9 cellular contexts compared by ENCODE assay signal in the genomic region with DNA sequence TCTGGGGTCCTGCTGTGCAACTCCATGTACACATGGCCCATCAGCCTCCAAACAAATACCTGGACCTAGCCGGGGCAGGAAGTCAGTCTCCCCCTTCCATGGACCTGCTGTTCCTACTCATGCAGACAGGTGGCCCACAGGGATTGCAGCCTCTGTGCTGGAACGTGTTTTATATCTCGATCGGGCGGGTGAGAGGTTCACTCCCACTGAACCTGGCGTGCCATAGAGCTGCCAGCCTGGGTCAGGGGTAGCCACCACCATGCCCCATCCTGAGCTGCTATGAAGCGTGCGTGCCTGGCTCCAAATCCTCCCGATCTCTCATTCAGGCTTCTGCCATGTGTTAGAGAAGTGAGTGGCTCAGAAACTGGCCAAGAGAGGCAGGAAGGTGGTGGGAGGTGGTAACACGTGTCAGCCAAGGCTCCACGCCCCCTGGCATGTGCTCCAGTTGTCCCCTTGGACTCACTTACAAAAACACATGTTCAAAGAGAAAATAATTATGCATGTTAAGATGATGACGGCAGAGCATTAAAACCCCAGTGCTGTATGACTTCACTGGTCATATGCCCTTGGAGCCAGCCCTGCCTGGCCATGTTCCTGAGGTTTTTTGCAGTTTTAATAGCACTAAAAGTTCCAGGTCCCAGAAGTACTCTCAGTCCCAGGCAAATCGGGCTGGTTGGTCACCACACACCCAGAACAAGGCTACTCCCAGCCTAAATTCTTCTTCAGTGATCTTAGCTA. TPM values are rescaled to one million over a fixed set of nuclear protein-coding genes. Genes with fewer than 3 reads are reported as not detected.
DNase-seq lines count a peak whose midpoint lies in the region; ATAC-seq and TF ChIP-seq lines count a peak whose summit lies in the region.
"Had no signal": no experiment of that assay in that cellular context is flagged by ENCODE, and none has a peak within 500 bp of the region (broad histone marks: within the 10 kb centered on the region; RNA-seq: fewer than 3 reads in every experiment).

No MANE protein-coding gene starts in this region.

- TF ChIP-seq CTCF in NB4 (IDR thresholded peaks at IDR 0.05; ENCODE audit: low read depth, low read length) (peak; percentile 39), epithelial cell of proximal tubule (conservative IDR thresholded peaks at IDR 0.05; ENCODE audit: low read depth, low read length) (peak; percentile 75)

- DNase-seq in AG20443 (ENCODE audit: low spot score) (peak; percentile 48), NB4 (ENCODE audit: low read depth) (peak; percentile 42), epithelial cell of proximal tubule (ENCODE audit: low read depth) (no peak), myocyte (ENCODE audit: low read depth) (peak; percentile 72), NCI-H1048 (lab: John Stamatoyannopoulos, UW) (no peak)
- DNase-seq: activated CD4-positive, alpha-beta T cell treated with anti-CD3 and anti-CD28 coated beads, Interleukin-2, amount 50 U/mL, for 4 hours had no signal

- no peak for ATAC-seq in GM21390 (IDR thresholded peaks at IDR 0.05; ENCODE audit: unreplicated experiment)
- ATAC-seq in HG03354 (IDR thresholded peaks at IDR 0.05; ENCODE audit: poor library complexity, severe bottlenecking, unreplicated experiment), result no peak
- no peak for ATAC-seq in GM18511 (IDR thresholded peaks at IDR 0.05; ENCODE audit: unreplicated experiment)

- no peak for TF ChIP-seq POLR2A in NB4 (IDR thresholded peaks at IDR 0.05; ENCODE audit: extremely low read depth, insufficient read length)

- H3K4me3 ChIP-seq in NB4 (ENCODE audit: low read depth, low read length) (no peak overlapping the region), epithelial cell of proximal tubule (ENCODE audit: low read depth, low read length) (no peak overlapping the region)

RNA-seq across cellular contexts. Expression of gene CTSH, which starts 30.6 kb away (rescaled TPM):
- total RNA-seq in epithelial cell of proximal tubule (45.9 and 68.0 TPM in 2 replicates), myocyte (1,721 and 2,454 TPM in 2 replicates)
- polyA plus RNA-seq in myocyte (2012), result 673 TPM

RNA-seq across cellular contexts. Expression of gene MORF4L1, which starts 41.5 kb away (rescaled TPM):
- total RNA-seq in epithelial cell of proximal tubule (265 and 384 TPM in 2 replicates), myocyte (527 and 616 TPM in 2 replicates)
- polyA plus RNA-seq in myocyte (2012), result 451 TPM

Comparison
In these comparisons a context has a peak if more than half of its experiments do, and no peak if none do; other contexts are left out.
1. DNase-seq: peak in AG20443 (single experiment), NB4 (single experiment) and myocyte (single experiment); none in epithelial cell of proximal tubule (single experiment) and NCI-H1048 (single experiment).
2. RNA of gene CTSH, which starts 30.6 kb away (total RNA-seq): 1,721 to 2,454 TPM in myocyte; 45.9 to 68.0 TPM in epithelial cell of proximal tubule; every median in the first group is over 10 times any median in the second.